1 cellular context compared by ENCODE assay signal in the genomic region with DNA sequence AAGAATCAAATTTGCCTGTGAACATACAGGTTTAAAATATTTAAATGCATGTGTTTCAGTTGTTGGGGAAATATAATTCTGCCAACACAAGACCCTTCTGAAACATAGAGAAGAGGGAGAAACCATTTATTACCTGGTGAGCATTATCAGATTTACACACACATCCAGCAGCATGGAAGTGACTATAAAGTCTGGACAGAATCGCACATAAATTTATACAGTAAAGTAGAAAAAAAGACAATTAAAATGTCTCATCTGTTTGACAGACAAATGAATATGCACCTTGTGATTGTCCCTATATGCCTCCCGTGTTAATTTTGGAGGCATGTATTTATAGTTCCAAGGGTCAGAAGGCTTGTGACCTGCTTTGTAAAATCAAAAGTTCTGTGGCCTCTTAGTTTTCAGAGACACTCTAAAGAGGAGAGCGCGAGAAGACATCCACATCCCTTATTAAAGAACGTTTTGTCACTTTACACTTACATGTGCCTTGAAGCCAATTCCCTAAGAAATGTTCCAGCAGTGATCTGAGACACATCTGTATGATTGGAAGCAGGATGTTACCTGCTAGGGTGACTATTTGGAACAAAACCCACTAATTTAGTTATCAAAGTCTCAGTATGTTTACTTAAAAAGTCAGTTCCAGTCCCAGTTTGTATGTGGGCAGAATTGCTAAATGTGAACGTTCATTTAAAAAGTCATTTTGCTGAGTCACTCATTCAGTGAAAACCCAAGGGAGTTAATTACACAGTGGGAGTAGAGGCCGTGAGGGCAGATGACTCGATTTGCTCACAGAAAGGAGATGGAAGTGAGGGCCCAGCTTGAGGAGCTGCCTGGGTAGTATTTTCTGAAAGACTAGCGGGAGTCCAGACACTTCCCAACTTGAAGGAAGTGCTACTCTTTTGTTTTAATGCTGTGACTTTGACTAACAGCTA.
TF ChIP-seq lines count a peak whose summit lies in the region.

No MANE protein-coding gene starts in this region.

TF ChIP-seq in GM12878, 131 proteins besides CTCF, POLR2A, EP300 and RAD21 (continued from another document and continues in another):
- TF ChIP-seq CREB1 (IDR thresholded peaks at IDR 0.05; ENCODE audit: low read depth) (no peak), MTA3 (IDR thresholded peaks at IDR 0.05; ENCODE audit: borderline replicate concordance, low read length) (no peak), BCL3 (IDR thresholded peaks at IDR 0.05; ENCODE audit: borderline replicate concordance, insufficient read depth, low read depth, low read length, poor library complexity, severe bottlenecking) (no peak), POU2F2 (IDR thresholded peaks at IDR 0.05; ENCODE audit: borderline replicate concordance, low read depth, low read length) (no peak), CREM (IDR thresholded peaks at IDR 0.05; ENCODE audit: low read depth) (no peak), MTA2 (IDR thresholded peaks at IDR 0.05; ENCODE audit: low read depth) (peak; percentile 97), ESRRA (IDR thresholded peaks at IDR 0.05; ENCODE audit: low read length) (no peak), PML (IDR thresholded peaks at IDR 0.05; ENCODE audit: low read length) (no peak), NRF1 (conservative IDR thresholded peaks at IDR 0.05; ENCODE audit: low read depth, low read length) (no peak), GATAD2B (conservative IDR thresholded peaks at IDR 0.05; ENCODE audit: low read depth) (0 out of 2 replicates have a peak, but pooled peaks have one; percentile 62), CHD4 (IDR thresholded peaks at IDR 0.05) (no peak), NFIC (IDR thresholded peaks at IDR 0.05; ENCODE audit: low read depth, low read length) (peak; percentile 54), BACH1 (IDR thresholded peaks at IDR 0.05; ENCODE audit: borderline replicate concordance) (peak; percentile 100), MYB (IDR thresholded peaks at IDR 0.05; ENCODE audit: borderline replicate concordance, low read depth, low read length) (no peak), ATF2 (IDR thresholded peaks at IDR 0.05; ENCODE audit: low read length) (peak; percentile 53), SMAD1 (IDR thresholded peaks at IDR 0.05; ENCODE audit: low read depth, partially characterized antibody) (no peak), PAX5 (IDR thresholded peaks at IDR 0.05; ENCODE audit: borderline replicate concordance, low read depth, low read length) (0 out of 2 replicates have a peak, but pooled peaks have one; percentile 30), IRF4 (IDR thresholded peaks at IDR 0.05; ENCODE audit: low read depth, low read length) (peak; percentile 54; the same call in 1 of the 2 replicates), FOS (IDR thresholded peaks at IDR 0.05; ENCODE audit: borderline replicate concordance, extremely low read depth, insufficient read length) (no peak), HDAC2 (IDR thresholded peaks at IDR 0.05) (no peak), DPF2 (IDR thresholded peaks at IDR 0.05) (peak; percentile 82), RUNX3 (IDR thresholded peaks at IDR 0.05; ENCODE audit: low read length) (peak; percentile 53; the same call in 1 of the 2 replicates), NFYA (IDR thresholded peaks at IDR 0.05; ENCODE audit: borderline replicate concordance, low read depth, low read length) (no peak), FOXM1 (IDR thresholded peaks at IDR 0.05; ENCODE audit: low read depth, low read length) (peak; percentile 49; the same call in 1 of the 2 replicates), LARP7 (IDR thresholded peaks at IDR 0.05) (no peak), ZNF207 (IDR thresholded peaks at IDR 0.05; ENCODE audit: borderline replicate concordance) (no peak), USF1 (IDR thresholded peaks at IDR 0.05; ENCODE audit: borderline replicate concordance, extremely low read length, insufficient read depth, low read depth, low read length) (no peak), TCF3 (IDR thresholded peaks at IDR 0.05; ENCODE audit: borderline replicate concordance, insufficient read depth, low read depth, low read length) (no peak), E2F8 (IDR thresholded peaks at IDR 0.05; ENCODE audit: low read depth, partially characterized antibody) (no peak), STAT1 (conservative IDR thresholded peaks at IDR 0.05) (no peak), SMAD5 (IDR thresholded peaks at IDR 0.05; ENCODE audit: low read depth) (no peak), HSF1 (IDR thresholded peaks at IDR 0.05; ENCODE audit: low read depth, low read length) (no peak)
- TF ChIP-seq, protein P1, sequence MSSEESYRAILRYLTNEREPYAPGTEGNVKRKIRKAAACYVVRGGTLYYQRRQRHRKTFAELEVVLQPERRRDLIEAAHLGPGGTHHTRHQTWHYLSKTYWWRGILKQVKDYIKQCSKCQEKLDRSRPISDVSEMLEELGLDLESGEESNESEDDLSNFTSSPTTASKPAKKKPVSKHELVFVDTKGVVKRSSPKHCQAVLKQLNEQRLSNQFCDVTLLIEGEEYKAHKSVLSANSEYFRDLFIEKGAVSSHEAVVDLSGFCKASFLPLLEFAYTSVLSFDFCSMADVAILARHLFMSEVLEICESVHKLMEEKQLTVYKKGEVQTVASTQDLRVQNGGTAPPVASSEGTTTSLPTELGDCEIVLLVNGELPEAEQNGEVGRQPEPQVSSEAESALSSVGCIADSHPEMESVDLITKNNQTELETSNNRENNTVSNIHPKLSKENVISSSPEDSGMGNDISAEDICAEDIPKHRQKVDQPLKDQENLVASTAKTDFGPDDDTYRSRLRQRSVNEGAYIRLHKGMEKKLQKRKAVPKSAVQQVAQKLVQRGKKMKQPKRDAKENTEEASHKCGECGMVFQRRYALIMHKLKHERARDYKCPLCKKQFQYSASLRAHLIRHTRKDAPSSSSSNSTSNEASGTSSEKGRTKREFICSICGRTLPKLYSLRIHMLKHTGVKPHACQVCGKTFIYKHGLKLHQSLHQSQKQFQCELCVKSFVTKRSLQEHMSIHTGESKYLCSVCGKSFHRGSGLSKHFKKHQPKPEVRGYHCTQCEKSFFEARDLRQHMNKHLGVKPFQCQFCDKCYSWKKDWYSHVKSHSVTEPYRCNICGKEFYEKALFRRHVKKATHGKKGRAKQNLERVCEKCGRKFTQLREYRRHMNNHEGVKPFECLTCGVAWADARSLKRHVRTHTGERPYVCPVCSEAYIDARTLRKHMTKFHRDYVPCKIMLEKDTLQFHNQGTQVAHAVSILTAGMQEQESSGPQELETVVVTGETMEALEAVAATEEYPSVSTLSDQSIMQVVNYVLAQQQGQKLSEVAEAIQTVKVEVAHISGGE (CRISPR knock-in tag; IDR thresholded peaks at IDR 0.05): no peak
- TF ChIP-seq, protein P2, sequence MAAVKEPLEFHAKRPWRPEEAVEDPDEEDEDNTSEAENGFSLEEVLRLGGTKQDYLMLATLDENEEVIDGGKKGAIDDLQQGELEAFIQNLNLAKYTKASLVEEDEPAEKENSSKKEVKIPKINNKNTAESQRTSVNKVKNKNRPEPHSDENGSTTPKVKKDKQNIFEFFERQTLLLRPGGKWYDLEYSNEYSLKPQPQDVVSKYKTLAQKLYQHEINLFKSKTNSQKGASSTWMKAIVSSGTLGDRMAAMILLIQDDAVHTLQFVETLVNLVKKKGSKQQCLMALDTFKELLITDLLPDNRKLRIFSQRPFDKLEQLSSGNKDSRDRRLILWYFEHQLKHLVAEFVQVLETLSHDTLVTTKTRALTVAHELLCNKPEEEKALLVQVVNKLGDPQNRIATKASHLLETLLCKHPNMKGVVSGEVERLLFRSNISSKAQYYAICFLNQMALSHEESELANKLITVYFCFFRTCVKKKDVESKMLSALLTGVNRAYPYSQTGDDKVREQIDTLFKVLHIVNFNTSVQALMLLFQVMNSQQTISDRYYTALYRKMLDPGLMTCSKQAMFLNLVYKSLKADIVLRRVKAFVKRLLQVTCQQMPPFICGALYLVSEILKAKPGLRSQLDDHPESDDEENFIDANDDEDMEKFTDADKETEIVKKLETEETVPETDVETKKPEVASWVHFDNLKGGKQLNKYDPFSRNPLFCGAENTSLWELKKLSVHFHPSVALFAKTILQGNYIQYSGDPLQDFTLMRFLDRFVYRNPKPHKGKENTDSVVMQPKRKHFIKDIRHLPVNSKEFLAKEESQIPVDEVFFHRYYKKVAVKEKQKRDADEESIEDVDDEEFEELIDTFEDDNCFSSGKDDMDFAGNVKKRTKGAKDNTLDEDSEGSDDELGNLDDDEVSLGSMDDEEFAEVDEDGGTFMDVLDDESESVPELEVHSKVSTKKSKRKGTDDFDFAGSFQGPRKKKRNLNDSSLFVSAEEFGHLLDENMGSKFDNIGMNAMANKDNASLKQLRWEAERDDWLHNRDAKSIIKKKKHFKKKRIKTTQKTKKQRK (IDR thresholded peaks at IDR 0.05; ENCODE audit: low read depth, low read length): no peak
- TF ChIP-seq, protein P3, sequence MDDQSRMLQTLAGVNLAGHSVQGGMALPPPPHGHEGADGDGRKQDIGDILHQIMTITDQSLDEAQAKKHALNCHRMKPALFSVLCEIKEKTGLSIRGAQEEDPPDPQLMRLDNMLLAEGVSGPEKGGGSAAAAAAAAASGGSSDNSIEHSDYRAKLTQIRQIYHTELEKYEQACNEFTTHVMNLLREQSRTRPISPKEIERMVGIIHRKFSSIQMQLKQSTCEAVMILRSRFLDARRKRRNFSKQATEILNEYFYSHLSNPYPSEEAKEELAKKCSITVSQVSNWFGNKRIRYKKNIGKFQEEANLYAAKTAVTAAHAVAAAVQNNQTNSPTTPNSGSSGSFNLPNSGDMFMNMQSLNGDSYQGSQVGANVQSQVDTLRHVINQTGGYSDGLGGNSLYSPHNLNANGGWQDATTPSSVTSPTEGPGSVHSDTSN (IDR thresholded peaks at IDR 0.05; ENCODE audit: insufficient replicate concordance, low read depth, low read length): peak; percentile 14
- TF ChIP-seq, protein P4, sequence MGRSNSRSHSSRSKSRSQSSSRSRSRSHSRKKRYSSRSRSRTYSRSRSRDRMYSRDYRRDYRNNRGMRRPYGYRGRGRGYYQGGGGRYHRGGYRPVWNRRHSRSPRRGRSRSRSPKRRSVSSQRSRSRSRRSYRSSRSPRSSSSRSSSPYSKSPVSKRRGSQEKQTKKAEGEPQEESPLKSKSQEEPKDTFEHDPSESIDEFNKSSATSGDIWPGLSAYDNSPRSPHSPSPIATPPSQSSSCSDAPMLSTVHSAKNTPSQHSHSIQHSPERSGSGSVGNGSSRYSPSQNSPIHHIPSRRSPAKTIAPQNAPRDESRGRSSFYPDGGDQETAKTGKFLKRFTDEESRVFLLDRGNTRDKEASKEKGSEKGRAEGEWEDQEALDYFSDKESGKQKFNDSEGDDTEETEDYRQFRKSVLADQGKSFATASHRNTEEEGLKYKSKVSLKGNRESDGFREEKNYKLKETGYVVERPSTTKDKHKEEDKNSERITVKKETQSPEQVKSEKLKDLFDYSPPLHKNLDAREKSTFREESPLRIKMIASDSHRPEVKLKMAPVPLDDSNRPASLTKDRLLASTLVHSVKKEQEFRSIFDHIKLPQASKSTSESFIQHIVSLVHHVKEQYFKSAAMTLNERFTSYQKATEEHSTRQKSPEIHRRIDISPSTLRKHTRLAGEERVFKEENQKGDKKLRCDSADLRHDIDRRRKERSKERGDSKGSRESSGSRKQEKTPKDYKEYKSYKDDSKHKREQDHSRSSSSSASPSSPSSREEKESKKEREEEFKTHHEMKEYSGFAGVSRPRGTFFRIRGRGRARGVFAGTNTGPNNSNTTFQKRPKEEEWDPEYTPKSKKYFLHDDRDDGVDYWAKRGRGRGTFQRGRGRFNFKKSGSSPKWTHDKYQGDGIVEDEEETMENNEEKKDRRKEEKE (IDR thresholded peaks at IDR 0.05): no peak
